ENCODE assay signal across 19 cellular contexts in the genomic region with DNA sequence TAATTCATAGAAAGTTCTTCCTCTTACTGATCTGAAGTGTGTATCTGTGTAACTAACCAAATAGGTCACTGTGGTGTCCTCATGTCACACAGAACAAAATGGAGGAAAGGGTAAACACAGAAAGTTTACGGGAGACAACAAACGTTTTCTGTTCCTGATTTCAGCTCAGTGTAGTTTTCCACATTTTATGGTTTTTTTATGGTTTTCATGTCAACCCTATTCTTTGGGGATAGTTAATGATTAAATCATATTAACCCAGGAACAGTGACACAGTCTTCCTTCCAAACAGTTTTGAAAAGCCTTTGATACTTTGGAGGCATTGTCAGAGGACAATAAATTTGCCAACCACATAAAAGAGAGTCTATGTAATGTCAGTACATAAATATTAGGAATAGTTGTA.
"Had no signal": no experiment of that assay in that cellular context is flagged by ENCODE, and none has a peak within 500 bp of the region (broad histone marks: within the 10 kb centered on the region; RNA-seq: fewer than 3 reads in every experiment).

No MANE protein-coding gene starts in this region.

- H3K4me3 Mint-ChIP-seq: activated B cell treated with CpG ODN at 0.5 μM for 24 hours; activated CD4-positive, alpha-beta T cell treated with anti-CD3 and anti-CD28 coated beads, Interleukin-2, amount 10 ng/mL, durations not matched to agents 24 days and 14 days; activated CD8-positive, alpha-beta T cell treated with anti-CD3 and anti-CD28 coated beads, Interleukin-2, amount 10 ng/mL, durations not matched to agents 7 days and 5 days; activated naive CD4-positive, alpha-beta T cell treated with anti-CD3 and anti-CD28 coated beads, Interleukin-2, amount 50 U/mL, for 24 hours; mesothelial cell of epicardium; stimulated activated effector memory CD8-positive, alpha-beta T cell treated with anti-CD3 and anti-CD28 coated beads, Interleukin-12 subunit alpha, Interleukin-12 subunit beta, amount 100 ng/mL, for 72 hours had no signal

- H3K36me3 Mint-ChIP-seq: activated naive CD4-positive, alpha-beta T cell treated with anti-CD3 and anti-CD28 coated beads, Interleukin-2, amount 50 U/mL, for 24 hours; stimulated activated effector memory CD8-positive, alpha-beta T cell treated with anti-CD3 and anti-CD28 coated beads, Interleukin-12 subunit alpha, Interleukin-12 subunit beta, amount 100 ng/mL, for 72 hours had no signal

- H3K27ac Mint-ChIP-seq: activated B cell treated with CpG ODN at 0.5 μM for 24 hours; activated CD4-positive, alpha-beta T cell treated with anti-CD3 and anti-CD28 coated beads, Interleukin-2, amount 10 ng/mL, durations not matched to agents 24 days and 14 days; activated CD8-positive, alpha-beta T cell treated with anti-CD3 and anti-CD28 coated beads, Interleukin-2, amount 10 ng/mL, durations not matched to agents 7 days and 5 days; activated naive CD4-positive, alpha-beta T cell treated with anti-CD3 and anti-CD28 coated beads, Interleukin-2, amount 50 U/mL, for 24 hours; mesothelial cell of epicardium; stimulated activated effector memory CD8-positive, alpha-beta T cell treated with anti-CD3 and anti-CD28 coated beads, Interleukin-12 subunit alpha, Interleukin-12 subunit beta, amount 100 ng/mL, for 72 hours had no signal

- DNase-seq: activated B cell treated with CpG ODN at 0.5 μM for 24 hours; activated CD4-positive, alpha-beta T cell treated with anti-CD3 and anti-CD28 coated beads, Interleukin-2, amount 10 ng/mL, durations not matched to agents 24 days and 14 days; activated CD8-positive, alpha-beta memory T cell treated with anti-CD3 and anti-CD28 coated beads, Interleukin-2, amount 50 U/mL, for 4 hours; activated CD8-positive, alpha-beta T cell treated with anti-CD3 and anti-CD28 coated beads, Interleukin-2, amount 10 ng/mL, durations not matched to agents 7 days and 5 days; activated effector memory CD4-positive, alpha-beta T cell treated with anti-CD3 and anti-CD28 coated beads, Interleukin-2, amount 50 U/mL, for 16 hours; activated T-cell treated with anti-CD3 and anti-CD28 coated beads, Interleukin-2, amount 50 U/mL, for 48 hours; adrenal gland; caudate nucleus; esophagus squamous epithelium; hypothalamus; kidney glomerular epithelial cell; ovary; stimulated activated CD4-positive, alpha-beta T cell treated with anti-CD3 and anti-CD28 coated beads, Interleukin-12 subunit alpha, Interleukin-12 subunit beta, amount 100 ng/mL, for 4 hours; T-helper 2 cell had no signal

- FAIRE-seq: colon, urothelium cell line had no signal

- H3K9me3 Mint-ChIP-seq: activated B cell treated with CpG ODN at 0.5 μM for 24 hours; activated CD4-positive, alpha-beta T cell treated with anti-CD3 and anti-CD28 coated beads, Interleukin-2, amount 10 ng/mL, durations not matched to agents 24 days and 14 days; activated naive CD4-positive, alpha-beta T cell treated with anti-CD3 and anti-CD28 coated beads, Interleukin-2, amount 50 U/mL, for 24 hours; mesothelial cell of epicardium; stimulated activated effector memory CD8-positive, alpha-beta T cell treated with anti-CD3 and anti-CD28 coated beads, Interleukin-12 subunit alpha, Interleukin-12 subunit beta, amount 100 ng/mL, for 72 hours had no signal

- H3K4me1 Mint-ChIP-seq: activated CD4-positive, alpha-beta T cell treated with anti-CD3 and anti-CD28 coated beads, Interleukin-2, amount 10 ng/mL, durations not matched to agents 24 days and 14 days had no signal
